ENCODE assay signal across 1 cellular context in genomic region chr11:65786008-65786785, GRCh38.
TF ChIP-seq lines count a peak whose summit lies in the region.

No MANE protein-coding gene starts in this region.

TF ChIP-seq in K562, 482 proteins besides CTCF, POLR2A, EP300 and RAD21:
- TF ChIP-seq ELK1 (CRISPR knock-in tag; IDR thresholded peaks at IDR 0.05) (no peak), ZFP36 (IDR thresholded peaks at IDR 0.05; ENCODE audit: low read depth, low read length, partially characterized antibody) (peak; percentile 7), ZBTB33 (CRISPR knock-in tag; IDR thresholded peaks at IDR 0.05) (peak; percentile 67)
